15 cellular contexts compared by ENCODE assay signal in genomic region chr5:134055015-134055414, GRCh38. TPM values are rescaled to one million over a fixed set of nuclear protein-coding genes. Genes with fewer than 3 reads are reported as not detected.
DNase-seq lines count a peak whose midpoint lies in the region; TF ChIP-seq lines count a peak whose summit lies in the region.
"Had no signal": no experiment of that assay in that cellular context is flagged by ENCODE, and none has a peak within 500 bp of the region (broad histone marks: within the 10 kb centered on the region; RNA-seq: fewer than 3 reads in every experiment).

No MANE protein-coding gene starts in this region.

- intact Hi-C loops in breast epithelium (cut with DNase I; ENCODE audit: low total_unique reads), result no loop called here
- intact Hi-C loops in MCF 10A (cut with micrococcal nuclease), result loop anchor here (5.0 kb wide), 1 partner anchor 37 kb away; no protein-coding TSS in a partner anchor
- intact Hi-C loops in PC-9 (cut with micrococcal nuclease; ENCODE audit: unreplicated experiment), result no loop called here
- intact Hi-C loops in vagina (cut with DNase I), result no loop called here

- TF ChIP-seq CTCF in breast epithelium (IDR thresholded peaks at IDR 0.05) (no peak), MCF 10A (IDR thresholded peaks at IDR 0.05; ENCODE audit: unreplicated experiment) (no peak), PC-9 (conservative IDR thresholded peaks at IDR 0.05) (no peak), tibial nerve (IDR thresholded peaks at IDR 0.05) (no peak), vagina (IDR thresholded peaks at IDR 0.05) (no peak)

- no peaks in the 10 kb centered on the region for H4K20me1 ChIP-seq in PC-9 (ENCODE audit: insufficient read depth)

- H3F3A ChIP-seq in PC-9 (ENCODE audit: insufficient read depth, low read depth), result peaks cover 49% of the 10 kb centered on the region

- POLR2A ChIA-PET in MCF 10A (lab: Yijun Ruan, JAX) (no interaction called here), PC-9 (lab: Charles Lee; ENCODE audit: unreplicated experiment) (no interaction called here)

- no peak for TF ChIP-seq EP300 in tibial nerve (IDR thresholded peaks at IDR 0.05)

- no peak overlapping the region for H3K4me3 Mint-ChIP-seq in MCF 10A (ENCODE audit: unreplicated experiment)

- H3K4me3 ChIP-seq in breast epithelium (no peak overlapping the region), PC-9 (no peak overlapping the region), tibial nerve (no peak overlapping the region), vagina (no peak overlapping the region)
- H3K4me3 ChIP-seq: HAP-1 had no signal

- no peaks in the 10 kb centered on the region for H3K9me2 ChIP-seq in PC-9 (ENCODE audit: insufficient read depth)

- H3K27me3 ChIP-seq in breast epithelium (no peaks in the 10 kb centered on the region), PC-9 (ENCODE audit: insufficient read depth, low read depth) (no peaks in the 10 kb centered on the region), layer of hippocampus (ENCODE audit: control insufficient read depth, insufficient read depth, low read length) (no peaks in the 10 kb centered on the region), tibial nerve (no peaks in the 10 kb centered on the region), vagina (no peaks in the 10 kb centered on the region)

- peak overlapping the region; percentile 58 for H3K4me2 ChIP-seq in PC-9

- peaks cover 45% of the 10 kb centered on the region for H3K4me1 Mint-ChIP-seq in MCF 10A (ENCODE audit: insufficient read depth, unreplicated experiment)

- H3K27me3 Mint-ChIP-seq in MCF 10A (ENCODE audit: insufficient read depth, unreplicated experiment), result no peaks in the 10 kb centered on the region

- no peaks in the 10 kb centered on the region for H3K36me3 ChIP-seq in breast epithelium
- no peaks in the 10 kb centered on the region for H3K36me3 ChIP-seq in PC-9 (ENCODE audit: low read depth)
- no peaks in the 10 kb centered on the region for H3K36me3 ChIP-seq in tibial nerve
- H3K36me3 ChIP-seq in vagina, result no peaks in the 10 kb centered on the region
- H3K36me3 ChIP-seq: HAP-1 had no signal

- no TSS peak for BruUV-seq in MCF 10A (replicated peaks; lab: Mats Ljungman, UMichigan)
- no TSS peak for BruUV-seq in PC-9 (replicated peaks; lab: Mats Ljungman, UMichigan)

- no peaks in the 10 kb centered on the region for H3K79me2 ChIP-seq in PC-9 (ENCODE audit: low read depth)

- peak overlapping the region; percentile 86 to 92 for H3K27ac ChIP-seq in breast epithelium
- peak overlapping the region; percentile 75; the same call in 1 of the 2 replicates for H3K27ac ChIP-seq in PC-9
- peak overlapping the region; percentile 46 for H3K27ac ChIP-seq in layer of hippocampus (ENCODE audit: low read depth, low read length)
- H3K27ac ChIP-seq in tibial nerve, result peak overlapping the region in 3 of 4 donors; percentile 48 to 96 (median 89)
- no peak overlapping the region for H3K27ac ChIP-seq in vagina

- CTCF ChIA-PET in MCF 10A (lab: Yijun Ruan, JAX), result interaction anchor here (0.7 to 25.6 kb wide), 4 partner anchors 12 to 958 kb away, joined by 3 to 867 read pairs (median 19); no protein-coding TSS in a partner anchor
- CTCF ChIA-PET in PC-9 (lab: Charles Lee), result no interaction called here

- no peak overlapping the region for H2AFZ ChIP-seq in PC-9

- no peaks in the 10 kb centered on the region for H3K9me3 Mint-ChIP-seq in MCF 10A (ENCODE audit: unreplicated experiment)

- DNase-seq in breast epithelium (ENCODE audit: low spot score in 2 of 2) (no peak), MCF 10A (ENCODE audit: unreplicated experiment) (no peak), PC-9 (no peak), tibial nerve (ENCODE audit: low spot score in 2 of 2) (no peak), 8988T (no peak), vagina (ENCODE audit: extremely low spot score in 2 of 2) (no peak)
- no peak for DNase-seq in activated T-cell treated with anti-CD3 and anti-CD28 coated beads, Interleukin-2, amount 50 U/mL, for 48 hours
- DNase-seq: DMS153, Karpas-422, NCI-H1417, NCI-H1930, NCI-H2171 treated with DMSO at 0.1 percent for 48 hours, NCI-H510A had no signal

- WGBS in tibial nerve, 2 donors, result 92 to 93% methylated on average over 5 of the region's 5 CpGs

- TF ChIP-seq POLR2A in breast epithelium (IDR thresholded peaks at IDR 0.05), result no peak
- no peak for TF ChIP-seq POLR2A in tibial nerve (IDR thresholded peaks at IDR 0.05)
- no peak for TF ChIP-seq POLR2A in vagina (IDR thresholded peaks at IDR 0.05)

- no peaks in the 10 kb centered on the region for H3K36me3 Mint-ChIP-seq in MCF 10A (ENCODE audit: insufficient read depth, unreplicated experiment)

- H3K9me3 ChIP-seq in breast epithelium (no peaks in the 10 kb centered on the region), PC-9 (ENCODE audit: insufficient read depth, low read depth) (no peaks in the 10 kb centered on the region), tibial nerve (no peaks in the 10 kb centered on the region), vagina (no peaks in the 10 kb centered on the region)
- H3K9me3 ChIP-seq: HAP-1 had no signal

- H3K4me1 ChIP-seq in breast epithelium (no peaks in the 10 kb centered on the region), PC-9 (replicated peaks; ENCODE audit: insufficient read depth) (peaks cover 68% of the 10 kb centered on the region), tibial nerve (peaks cover 0 to 43% (median 23%) of the 10 kb centered on the region in 4 donors), vagina (no peaks in the 10 kb centered on the region)

- H3K27ac Mint-ChIP-seq in MCF 10A (ENCODE audit: low read depth, unreplicated experiment), result no peak overlapping the region

RNA-seq across cellular contexts. Expression of gene VDAC1, which starts 50.2 kb away (rescaled TPM):
- 100 to 1,000 TPM; 113 to 141 (median 118) TPM for total RNA-seq in breast epithelium
- total RNA-seq in MCF 10A (2022), result 262 and 334 TPM in 2 replicates
- total RNA-seq in PC-9 (2021), result 157 and 228 TPM in 2 replicates
- total RNA-seq in tibial nerve, result 100 to 1,000 TPM in 1 of 4 donors, 10 to 100 TPM in 3; 64.7 to 103 (median 71.9) TPM
- 95.3 TPM for total RNA-seq in vagina

RNA-seq across cellular contexts. Expression of gene TCF7, which starts 59.5 kb away (rescaled TPM):
- total RNA-seq in breast epithelium (1 to 10 TPM; 2.1 to 8.0 (median 6.6) TPM), MCF 10A (2022) (0.29 and 0.42 TPM in 2 replicates), PC-9 (2021) (8.9 and 13.0 TPM in 2 replicates), tibial nerve (10 to 100 TPM in 1 of 4 donors, 1 to 10 TPM in 3; 2.5 to 13.2 (median 6.6) TPM), vagina (1.7 TPM)
